ENCODE assay signal across 12 cellular contexts in genomic region chr16:14409563-14409962, GRCh38.
DNase-seq lines count a peak whose midpoint lies in the region; ATAC-seq and TF ChIP-seq lines count a peak whose summit lies in the region.
"Had no signal": no experiment of that assay in that cellular context is flagged by ENCODE, and none has a peak within 500 bp of the region (broad histone marks: within the 10 kb centered on the region; RNA-seq: fewer than 3 reads in every experiment).

No MANE protein-coding gene starts in this region.

- H3K4me1 ChIP-seq in neuronal stem cell (ENCODE audit: control insufficient read depth in 2 of 2, insufficient read depth in 1 of 2, low read depth in 1 of 2, low read length in 2 of 2) (no peaks in the 10 kb centered on the region), MM.1S (ENCODE audit: low read length) (peaks cover 25% of the 10 kb centered on the region)
- H3K4me1 ChIP-seq: suprapubic skin had no signal

- H2AK5ac ChIP-seq in neuronal stem cell (ENCODE audit: low read depth, low read length) = peak overlapping the region; percentile 37

- H2BK120ac ChIP-seq in neuronal stem cell (ENCODE audit: low read depth, low read length) = no peak overlapping the region

- H2BK5ac ChIP-seq in neuronal stem cell (ENCODE audit: low read length) = no peak overlapping the region

- no peak overlapping the region for H3K4ac ChIP-seq in neuronal stem cell (ENCODE audit: low read length)

- H3K18ac ChIP-seq in neuronal stem cell (ENCODE audit: low read length) = no peak overlapping the region

- no peaks in the 10 kb centered on the region for H3K79me2 ChIP-seq in MM.1S (ENCODE audit: low read length)

- DNase-seq in AG09309 (ENCODE audit: low read depth) (peak; percentile 95), M059J (ENCODE audit: low read depth) (peak; percentile 93), epidermal melanocyte (ENCODE audit: insufficient read length, low spot score) (peak; percentile 19), neuronal stem cell (ENCODE audit: low spot score) (no peak), MM.1S (no peak), head of caudate nucleus (no peak), OCI-M1 (lab: John Stamatoyannopoulos, UW) (no peak)
- DNase-seq: activated CD4-positive, alpha-beta T cell treated with anti-CD3 and anti-CD28 coated beads, Interleukin-2, amount 10 ng/mL, durations not matched to agents 24 days and 14 days; MV-4-11 had no signal

- H2AFZ ChIP-seq in neuronal stem cell (ENCODE audit: low read length) (no peak overlapping the region), MM.1S (ENCODE audit: low read length) (no peak overlapping the region)

- TF ChIP-seq CTCF in AG09309 (IDR thresholded peaks at IDR 0.05; ENCODE audit: control insufficient read depth, insufficient read depth, low read depth, low read length, missing control alignments) = no peak
- no peak for TF ChIP-seq CTCF in MM.1S (IDR thresholded peaks at IDR 0.05; ENCODE audit: low read length)

- no peaks in the 10 kb centered on the region for H3K36me3 ChIP-seq in neuronal stem cell (replicated peaks in 1 of 2; ENCODE audit: control insufficient read depth in 2 of 2, insufficient read depth in 2 of 2, low read length in 2 of 2)
- H3K36me3 ChIP-seq in MM.1S (replicated peaks; ENCODE audit: insufficient read depth, low read length) = no peaks in the 10 kb centered on the region
- H3K36me3 ChIP-seq: suprapubic skin had no signal

- H4K20me1 ChIP-seq in MM.1S (ENCODE audit: insufficient read depth, low read length) = no peaks in the 10 kb centered on the region

- H3K9me3 ChIP-seq in neuronal stem cell (replicated peaks in 1 of 2; ENCODE audit: control insufficient read depth in 2 of 2, insufficient read depth in 1 of 2, low read depth in 1 of 2, low read length in 2 of 2) = no peaks in the 10 kb centered on the region
- H3K9me3 ChIP-seq in MM.1S (replicated peaks; ENCODE audit: insufficient read depth, low read length) = no peaks in the 10 kb centered on the region
- H3K9me3 ChIP-seq: suprapubic skin had no signal

- H3K4me3 ChIP-seq in AG09309 (ENCODE audit: control insufficient read depth, low read depth, low read length) = no peak overlapping the region
- no peak overlapping the region for H3K4me3 ChIP-seq in neuronal stem cell (ENCODE audit: low read length in 2 of 2)
- no peak overlapping the region for H3K4me3 ChIP-seq in MM.1S (ENCODE audit: low read length)
- H3K4me3 ChIP-seq: suprapubic skin had no signal

- no peak for ATAC-seq in HG03354 (IDR thresholded peaks at IDR 0.05; ENCODE audit: poor library complexity, severe bottlenecking, unreplicated experiment)

- no peak overlapping the region for H3K23ac ChIP-seq in neuronal stem cell (ENCODE audit: low read depth, low read length, poor library complexity)

- H4K8ac ChIP-seq in neuronal stem cell (ENCODE audit: low read depth, low read length) = no peak overlapping the region

- H3K14ac ChIP-seq in neuronal stem cell (ENCODE audit: low read length) = no peak overlapping the region

- peaks cover 21% of the 10 kb centered on the region for H3F3A ChIP-seq in MM.1S (ENCODE audit: insufficient read depth, low read length)

- WGBS in neuronal stem cell (ENCODE audit: extremely low coverage in 2 of 2, insufficient read length in 2 of 2, insufficient replicate concordance in 1 of 2), 2 donors = no CpG with 5 or more reads among the region's 5 CpGs

- H3K27me3 ChIP-seq in neuronal stem cell (ENCODE audit: control insufficient read depth in 3 of 3, insufficient read depth in 3 of 3, low read depth in 1 of 3, low read length in 3 of 3) (no peaks in the 10 kb centered on the region), MM.1S (replicated peaks; ENCODE audit: insufficient read depth, low read length) (no peaks in the 10 kb centered on the region)
- H3K27me3 ChIP-seq: suprapubic skin had no signal

- intact Hi-C loops in head of caudate nucleus (cut with DNase I) = no loop called here

- H4K91ac ChIP-seq in neuronal stem cell (ENCODE audit: low read depth, low read length, poor library complexity) = no peak overlapping the region

- H3K27ac ChIP-seq in neuronal stem cell (replicated peaks; ENCODE audit: low read length) = no peak overlapping the region
- H3K27ac ChIP-seq in MM.1S (ENCODE audit: low read length) = no peak overlapping the region
- H3K27ac ChIP-seq: C4-2B, suprapubic skin had no signal

- H2BK12ac ChIP-seq in neuronal stem cell (ENCODE audit: low read length) = no peak overlapping the region

- H3K4me2 ChIP-seq in neuronal stem cell (ENCODE audit: insufficient read depth, low read length, poor library complexity, severe bottlenecking) (no peak overlapping the region), MM.1S (ENCODE audit: low read depth, low read length) (no peak overlapping the region)

- H2BK15ac ChIP-seq in neuronal stem cell (ENCODE audit: low read length) = no peak overlapping the region

- H3K79me1 ChIP-seq in neuronal stem cell (ENCODE audit: low read depth, low read length) = no peaks in the 10 kb centered on the region

- no peaks in the 10 kb centered on the region for H3K9me2 ChIP-seq in MM.1S (replicated peaks; ENCODE audit: insufficient read depth, low read length)

- no peak overlapping the region for H3K9ac ChIP-seq in neuronal stem cell (ENCODE audit: low read depth, low read length, poor library complexity)
- H3K9ac ChIP-seq in MM.1S (ENCODE audit: low read length) = no peak overlapping the region

Comparison
In these comparisons a context has a peak if more than half of its experiments do, and no peak if none do; other contexts are left out.
1. DNase-seq: peak in AG09309 (single experiment), M059J (single experiment) and epidermal melanocyte (single experiment); none in neuronal stem cell (single experiment), MM.1S (single experiment), head of caudate nucleus (0 of 42) and OCI-M1 (single experiment).